ENCODE assay signal across 8 cellular contexts in genomic region chr11:14418801-14419417, GRCh38. TPM values are rescaled to one million over a fixed set of nuclear protein-coding genes. Genes with fewer than 3 reads are reported as not detected.
A peak's percentile ranks its signal among the peaks of the same experiment; 100 is the strongest.
DNase-seq lines count a peak whose midpoint lies in the region; TF ChIP-seq lines count a peak whose summit lies in the region.

No MANE protein-coding gene starts in this region.

- no peaks in the 10 kb centered on the region for H3K9me3 Mint-ChIP-seq in activated naive CD8-positive, alpha-beta T cell treated with anti-CD3 and anti-CD28 coated beads for 36 hours

- peak; percentile 42 for DNase-seq in ACHN
- peak; percentile 30 for DNase-seq in GM20000 (ENCODE audit: low spot score)
- peak; percentile 27 for DNase-seq in glomerular visceral epithelial cell (ENCODE audit: extremely low spot score)
- no peak for DNase-seq in lower leg skin (ENCODE audit: low spot score in 2 of 2)
- no peak for DNase-seq in prostate gland (ENCODE audit: low spot score)
- DNase-seq in stimulated activated CD4-positive, alpha-beta T cell treated with anti-CD3 and anti-CD28 coated beads, Interleukin-12 subunit alpha, Interleukin-12 subunit beta, amount 100 ng/mL, for 4 hours: no peak
- DNase-seq in activated naive CD8-positive, alpha-beta T cell treated with anti-CD3 and anti-CD28 coated beads for 36 hours: no peak

- H3K4me1 Mint-ChIP-seq in activated naive CD8-positive, alpha-beta T cell treated with anti-CD3 and anti-CD28 coated beads for 36 hours: peaks cover 38% of the 10 kb centered on the region

- H3K27ac ChIP-seq in OCI-LY3 (ENCODE audit: low read length) (no peak overlapping the region), prostate gland (no peak overlapping the region)

- H3K4me3 ChIP-seq in OCI-LY3 (ENCODE audit: low read length): no peak overlapping the region
- H3K4me3 ChIP-seq in lower leg skin (ENCODE audit: low read depth, poor library complexity, severe bottlenecking): no peak overlapping the region
- no peak overlapping the region for H3K4me3 ChIP-seq in prostate gland

- TF ChIP-seq CTCF in GM20000 (IDR thresholded peaks at IDR 0.05; ENCODE audit: extremely low read depth, missing control alignments): peak; percentile 27
- peak; percentile 85 for TF ChIP-seq CTCF in OCI-LY3 (IDR thresholded peaks at IDR 0.05; ENCODE audit: low read depth, low read length)
- TF ChIP-seq CTCF in lower leg skin (IDR thresholded peaks at IDR 0.05): no peak
- peak in 2 of 4 experiments; percentile 20 to 32 for TF ChIP-seq CTCF in prostate gland (IDR thresholded peaks at IDR 0.05)

- H2AFZ ChIP-seq in OCI-LY3 (ENCODE audit: low read depth, low read length): no peak overlapping the region

- intact Hi-C loops in lower leg skin (cut with DNase I; ENCODE audit: low total_unique reads) (no loop called here), prostate gland (cut with DNase I) (loop anchor here (5.0 kb wide), 1 partner anchor 42 kb away; no protein-coding TSS in a partner anchor)

- H3K9ac ChIP-seq in OCI-LY3 (ENCODE audit: low read length): no peak overlapping the region

- no peaks in the 10 kb centered on the region for H4K20me1 ChIP-seq in OCI-LY3 (ENCODE audit: insufficient read depth, low read length)

- H3K27ac Mint-ChIP-seq in activated naive CD8-positive, alpha-beta T cell treated with anti-CD3 and anti-CD28 coated beads for 36 hours: no peak overlapping the region

- TF ChIP-seq POLR2A in lower leg skin (IDR thresholded peaks at IDR 0.05): no peak
- TF ChIP-seq POLR2A in prostate gland (IDR thresholded peaks at IDR 0.05): no peak

- H3K4me2 ChIP-seq in OCI-LY3 (ENCODE audit: low read length): no peak overlapping the region

- 84 to 89% methylated on average over 6 of the region's 6 CpGs for WGBS in lower leg skin, 2 donors
- 77% methylated on average over 6 of the region's 6 CpGs for WGBS in prostate gland

- in situ Hi-C loops in ACHN (cut with HindIII; ENCODE audit: low pct_ligation_motif_present, low pct_unique_long_range_greater_than_20kb, low sequenced_read_pairs): no loop called here

- H3K4me1 ChIP-seq in OCI-LY3 (ENCODE audit: low read length): peaks cover 12% of the 10 kb centered on the region
- no peaks in the 10 kb centered on the region for H3K4me1 ChIP-seq in prostate gland (replicated peaks)

- H3K27me3 Mint-ChIP-seq in activated naive CD8-positive, alpha-beta T cell treated with anti-CD3 and anti-CD28 coated beads for 36 hours: no peaks in the 10 kb centered on the region

- no peaks in the 10 kb centered on the region for H3K36me3 Mint-ChIP-seq in activated naive CD8-positive, alpha-beta T cell treated with anti-CD3 and anti-CD28 coated beads for 36 hours

- no peaks in the 10 kb centered on the region for H3K36me3 ChIP-seq in OCI-LY3 (replicated peaks; ENCODE audit: low read depth, low read length)
- H3K36me3 ChIP-seq in prostate gland: no peaks in the 10 kb centered on the region

- no peaks in the 10 kb centered on the region for H3K27me3 ChIP-seq in OCI-LY3 (ENCODE audit: low read depth, low read length)
- H3K27me3 ChIP-seq in prostate gland (replicated peaks; ENCODE audit: insufficient read depth): no peaks in the 10 kb centered on the region

- H3K79me2 ChIP-seq in OCI-LY3 (ENCODE audit: low read length): no peaks in the 10 kb centered on the region

- H3K4me3 Mint-ChIP-seq in activated naive CD8-positive, alpha-beta T cell treated with anti-CD3 and anti-CD28 coated beads for 36 hours: no peak overlapping the region

- no peaks in the 10 kb centered on the region for H3K9me3 ChIP-seq in OCI-LY3 (ENCODE audit: insufficient read depth, low read length)
- no peaks in the 10 kb centered on the region for H3K9me3 ChIP-seq in prostate gland

RNA-seq across cellular contexts. Expression of gene RRAS2, which starts 59.9 kb away (rescaled TPM):
- total RNA-seq in lower leg skin (10 to 100 TPM; 26.4 to 36.7 (median 31.8) TPM), prostate gland (10 to 100 TPM; 40.5 to 59.6 TPM)
- total RNA-seq in activated naive CD8-positive, alpha-beta T cell treated with anti-CD3 and anti-CD28 coated beads for 36 hours: 10 to 100 TPM; 70.7 to 72.7 TPM

Comparison
In these comparisons a context has a peak if more than half of its experiments do, and no peak if none do; other contexts are left out.
1. DNase-seq: peak in ACHN (single experiment), GM20000 (single experiment) and glomerular visceral epithelial cell (single experiment); none in lower leg skin (0 of 2), prostate gland (single experiment), stimulated activated CD4-positive, alpha-beta T cell treated with anti-CD3 and anti-CD28 coated beads, Interleukin-12 subunit alpha, Interleukin-12 subunit beta, amount 100 ng/mL, for 4 hours (single experiment) and activated naive CD8-positive, alpha-beta T cell treated with anti-CD3 and anti-CD28 coated beads for 36 hours (single experiment).
2. CTCF ChIP-seq: peak in GM20000 (single experiment) and OCI-LY3 (single experiment); none in lower leg skin (0 of 3).